Comparison of ENCODE assay signal across 7 cellular contexts in genomic region chr16:81514041-81514559, GRCh38.
DNase-seq lines count a peak whose midpoint lies in the region; ATAC-seq and TF ChIP-seq lines count a peak whose summit lies in the region.

No MANE protein-coding gene starts in this region.

- peaks cover 50% of the 10 kb centered on the region for H3K79me2 ChIP-seq in osteoblast (ENCODE audit: insufficient read depth, low read length)

- no peak overlapping the region for H2AFZ ChIP-seq in osteoblast (ENCODE audit: low read length)

- peaks cover 18% of the 10 kb centered on the region for H4K20me1 ChIP-seq in osteoblast (ENCODE audit: insufficient read depth, low read length)

- no peaks in the 10 kb centered on the region for H3K9me3 Mint-ChIP-seq in activated B cell treated with CpG ODN at 0.5 μM for 24 hours

- peaks cover 12% of the 10 kb centered on the region for H3K36me3 Mint-ChIP-seq in activated B cell treated with CpG ODN at 0.5 μM for 24 hours (ENCODE audit: low read depth)

- intact Hi-C loops in activated B cell treated with CpG ODN at 0.5 μM for 24 hours (cut with micrococcal nuclease) = loop anchor here (1.0 to 5.0 kb wide), 2 partner anchors 13 to 37 kb away; no protein-coding TSS in a partner anchor

- H3K36me3 ChIP-seq in osteoblast (ENCODE audit: insufficient read depth, low read length) = peaks cover 7% of the 10 kb centered on the region

- DNase-seq in activated B cell treated with CpG ODN at 0.5 μM for 24 hours (no peak), osteoblast (ENCODE audit: insufficient read length, low spot score, missing footprints) (peak; percentile 68), iPS-NIHi11 (ENCODE audit: low spot score) (no peak), foreskin fibroblast (no peak), NCI-H2107 (lab: John Stamatoyannopoulos, UW) (no peak)

- no peak overlapping the region for H3K4me3 ChIP-seq in osteoblast (ENCODE audit: insufficient read depth, low read length)
- no peak overlapping the region for H3K4me3 ChIP-seq in foreskin fibroblast (ENCODE audit: low read depth in 1 of 2, low read length in 2 of 2)

- H3K27me3 ChIP-seq in osteoblast (ENCODE audit: insufficient read depth, low read length) = no peaks in the 10 kb centered on the region

- POLR2A ChIA-PET in activated B cell treated with CpG ODN at 0.5 μM for 24 hours (lab: Charles Lee) = interaction anchor here (0.6 to 1.9 kb wide), 7 partner anchors 10 to 134 kb away, joined by 3 to 5 read pairs (median 4); no protein-coding TSS in a partner anchor

- no peaks in the 10 kb centered on the region for H3K9me3 ChIP-seq in osteoblast (ENCODE audit: low read depth, low read length)

- peak; percentile 73 for ATAC-seq in GM19043 (IDR thresholded peaks at IDR 0.05; ENCODE audit: low read depth, unreplicated experiment)
- peak; percentile 62 for ATAC-seq in HG02981 (IDR thresholded peaks at IDR 0.05; ENCODE audit: unreplicated experiment)
- ATAC-seq in activated B cell treated with CpG ODN at 0.5 μM for 24 hours (ENCODE audit: low read depth) = peak; percentile 87

- H3K27me3 Mint-ChIP-seq in activated B cell treated with CpG ODN at 0.5 μM for 24 hours = no peaks in the 10 kb centered on the region

- CTCF ChIA-PET in activated B cell treated with CpG ODN at 0.5 μM for 24 hours (lab: Charles Lee) = interaction anchor here (0.6 to 1.3 kb wide), 3 partner anchors 13 to 110 kb away, joined by 3 read pairs; no protein-coding TSS in a partner anchor

- peaks cover 46% of the 10 kb centered on the region for H3K4me1 Mint-ChIP-seq in activated B cell treated with CpG ODN at 0.5 μM for 24 hours

- no peak overlapping the region for H3K27ac ChIP-seq in osteoblast (ENCODE audit: low read depth, low read length)

- peaks cover 33% of the 10 kb centered on the region for H3K4me1 ChIP-seq in osteoblast (ENCODE audit: insufficient read depth, low read length)

- peak overlapping the region; percentile 61 for H3K27ac Mint-ChIP-seq in activated B cell treated with CpG ODN at 0.5 μM for 24 hours

- TF ChIP-seq CTCF in activated B cell treated with CpG ODN at 0.5 μM for 24 hours (IDR thresholded peaks at IDR 0.05) = no peak
- TF ChIP-seq CTCF in osteoblast (IDR thresholded peaks at IDR 0.05; ENCODE audit: extremely low read depth, low read depth, low read length) = no peak
- TF ChIP-seq CTCF in foreskin fibroblast (IDR thresholded peaks at IDR 0.05; ENCODE audit: low read depth, low read length) = no peak

- H3K4me2 ChIP-seq in osteoblast (ENCODE audit: insufficient read depth, low read length) = peak overlapping the region; percentile 15

- peak overlapping the region; percentile 72 for H3K4me3 Mint-ChIP-seq in activated B cell treated with CpG ODN at 0.5 μM for 24 hours
